1 cellular context compared by ENCODE assay signal in the genomic region with DNA sequence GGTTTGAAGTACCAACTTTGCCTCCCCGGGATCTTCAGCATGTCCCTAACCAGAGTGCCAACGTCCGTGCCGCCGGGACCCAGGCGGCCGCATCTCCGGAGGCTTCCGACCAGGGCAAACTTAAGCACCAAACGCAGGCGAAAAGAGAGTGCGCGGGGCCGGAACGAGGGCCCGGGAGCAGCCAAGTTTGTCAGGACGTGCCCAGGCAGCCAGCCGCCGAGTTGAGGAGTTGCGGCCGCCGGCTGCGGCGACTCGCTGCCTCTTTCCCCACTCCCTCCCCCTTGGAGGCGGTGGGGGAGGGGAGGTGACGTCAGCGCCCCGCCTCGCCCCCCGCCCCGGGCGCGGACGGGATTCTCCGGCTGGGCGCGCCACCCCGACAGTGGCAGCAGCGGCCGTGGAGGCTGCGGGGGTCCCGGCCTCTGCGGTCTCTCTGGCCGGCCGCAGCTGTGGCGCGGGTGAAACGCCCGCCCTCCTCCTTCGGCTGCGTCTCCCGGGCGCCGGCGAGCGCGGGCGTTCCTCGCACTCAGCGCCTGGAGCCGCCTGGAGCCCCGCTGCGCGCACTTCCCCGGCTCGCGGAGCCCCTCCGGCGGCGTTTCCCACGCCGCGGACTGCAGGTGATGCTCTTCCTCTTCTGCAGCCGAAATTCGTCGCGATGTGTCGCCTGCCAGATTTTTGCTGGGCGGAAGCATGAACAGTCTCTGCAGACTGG.
A peak's percentile ranks its signal among the peaks of the same experiment; 100 is the strongest.
TF ChIP-seq lines count a peak whose summit lies in the region.

No MANE protein-coding gene starts in this region.

TF ChIP-seq in HCT116, 20 proteins besides CTCF, POLR2A, EP300 and RAD21 (continued from another document):
- TF ChIP-seq, protein P1, sequence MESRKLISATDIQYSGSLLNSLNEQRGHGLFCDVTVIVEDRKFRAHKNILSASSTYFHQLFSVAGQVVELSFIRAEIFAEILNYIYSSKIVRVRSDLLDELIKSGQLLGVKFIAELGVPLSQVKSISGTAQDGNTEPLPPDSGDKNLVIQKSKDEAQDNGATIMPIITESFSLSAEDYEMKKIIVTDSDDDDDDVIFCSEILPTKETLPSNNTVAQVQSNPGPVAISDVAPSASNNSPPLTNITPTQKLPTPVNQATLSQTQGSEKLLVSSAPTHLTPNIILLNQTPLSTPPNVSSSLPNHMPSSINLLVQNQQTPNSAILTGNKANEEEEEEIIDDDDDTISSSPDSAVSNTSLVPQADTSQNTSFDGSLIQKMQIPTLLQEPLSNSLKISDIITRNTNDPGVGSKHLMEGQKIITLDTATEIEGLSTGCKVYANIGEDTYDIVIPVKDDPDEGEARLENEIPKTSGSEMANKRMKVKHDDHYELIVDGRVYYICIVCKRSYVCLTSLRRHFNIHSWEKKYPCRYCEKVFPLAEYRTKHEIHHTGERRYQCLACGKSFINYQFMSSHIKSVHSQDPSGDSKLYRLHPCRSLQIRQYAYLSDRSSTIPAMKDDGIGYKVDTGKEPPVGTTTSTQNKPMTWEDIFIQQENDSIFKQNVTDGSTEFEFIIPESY (IDR thresholded peaks at IDR 0.05; ENCODE audit: extremely low read depth, insufficient replicate concordance, low read length), result no peak
- peak; percentile 95 for TF ChIP-seq POLR2AphosphoS5 (IDR thresholded peaks at IDR 0.05; ENCODE audit: low read depth, low read length)
